Comparison of ENCODE assay signal across 1 cellular context in the genomic region with DNA sequence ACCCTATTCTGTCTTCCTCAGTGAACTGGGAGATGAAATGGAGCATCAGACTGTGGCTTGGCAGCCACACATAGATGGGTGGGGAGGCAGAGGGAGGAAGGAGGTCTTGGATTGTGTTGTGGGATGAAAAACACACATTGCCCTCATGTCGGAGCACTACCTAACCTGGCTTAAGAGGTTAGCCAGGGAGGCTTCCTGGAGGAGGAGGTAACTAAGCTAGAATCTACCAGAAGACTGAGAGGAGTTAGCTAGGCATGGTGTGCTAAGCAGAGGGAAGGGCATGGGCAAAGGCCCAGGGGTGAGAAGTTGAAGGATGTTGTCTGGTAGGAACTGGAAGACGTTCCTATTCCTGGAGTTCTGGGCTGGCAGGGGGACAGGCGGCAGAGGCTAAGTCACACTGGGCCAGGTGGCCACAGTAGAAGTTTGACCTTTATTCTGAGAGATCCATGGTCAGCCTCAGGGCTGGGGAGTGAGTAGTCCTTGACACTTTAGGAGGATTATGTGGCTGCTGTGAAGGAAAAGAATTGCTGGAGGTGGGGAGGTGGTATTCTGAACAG.
TF ChIP-seq lines count a peak whose summit lies in the region.

No MANE protein-coding gene starts in this region.

TF ChIP-seq in HepG2, 621 proteins besides CTCF, POLR2A, EP300 and RAD21:
- TF ChIP-seq, protein P1, sequence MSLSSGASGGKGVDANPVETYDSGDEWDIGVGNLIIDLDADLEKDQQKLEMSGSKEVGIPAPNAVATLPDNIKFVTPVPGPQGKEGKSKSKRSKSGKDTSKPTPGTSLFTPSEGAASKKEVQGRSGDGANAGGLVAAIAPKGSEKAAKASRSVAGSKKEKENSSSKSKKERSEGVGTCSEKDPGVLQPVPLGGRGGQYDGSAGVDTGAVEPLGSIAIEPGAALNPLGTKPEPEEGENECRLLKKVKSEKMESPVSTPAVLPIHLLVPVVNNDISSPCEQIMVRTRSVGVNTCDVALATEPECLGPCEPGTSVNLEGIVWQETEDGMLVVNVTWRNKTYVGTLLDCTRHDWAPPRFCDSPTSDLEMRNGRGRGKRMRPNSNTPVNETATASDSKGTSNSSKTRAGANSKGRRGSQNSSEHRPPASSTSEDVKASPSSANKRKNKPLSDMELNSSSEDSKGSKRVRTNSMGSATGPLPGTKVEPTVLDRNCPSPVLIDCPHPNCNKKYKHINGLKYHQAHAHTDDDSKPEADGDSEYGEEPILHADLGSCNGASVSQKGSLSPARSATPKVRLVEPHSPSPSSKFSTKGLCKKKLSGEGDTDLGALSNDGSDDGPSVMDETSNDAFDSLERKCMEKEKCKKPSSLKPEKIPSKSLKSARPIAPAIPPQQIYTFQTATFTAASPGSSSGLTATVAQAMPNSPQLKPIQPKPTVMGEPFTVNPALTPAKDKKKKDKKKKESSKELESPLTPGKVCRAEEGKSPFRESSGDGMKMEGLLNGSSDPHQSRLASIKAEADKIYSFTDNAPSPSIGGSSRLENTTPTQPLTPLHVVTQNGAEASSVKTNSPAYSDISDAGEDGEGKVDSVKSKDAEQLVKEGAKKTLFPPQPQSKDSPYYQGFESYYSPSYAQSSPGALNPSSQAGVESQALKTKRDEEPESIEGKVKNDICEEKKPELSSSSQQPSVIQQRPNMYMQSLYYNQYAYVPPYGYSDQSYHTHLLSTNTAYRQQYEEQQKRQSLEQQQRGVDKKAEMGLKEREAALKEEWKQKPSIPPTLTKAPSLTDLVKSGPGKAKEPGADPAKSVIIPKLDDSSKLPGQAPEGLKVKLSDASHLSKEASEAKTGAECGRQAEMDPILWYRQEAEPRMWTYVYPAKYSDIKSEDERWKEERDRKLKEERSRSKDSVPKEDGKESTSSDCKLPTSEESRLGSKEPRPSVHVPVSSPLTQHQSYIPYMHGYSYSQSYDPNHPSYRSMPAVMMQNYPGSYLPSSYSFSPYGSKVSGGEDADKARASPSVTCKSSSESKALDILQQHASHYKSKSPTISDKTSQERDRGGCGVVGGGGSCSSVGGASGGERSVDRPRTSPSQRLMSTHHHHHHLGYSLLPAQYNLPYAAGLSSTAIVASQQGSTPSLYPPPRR (CRISPR knock-in tag; IDR thresholded peaks at IDR 0.05; ENCODE audit: borderline replicate concordance), result no peak
- peak; percentile 79 for TF ChIP-seq ZFP36 (IDR thresholded peaks at IDR 0.05; ENCODE audit: borderline replicate concordance, low read depth, low read length, partially characterized antibody)
- TF ChIP-seq, protein P2, sequence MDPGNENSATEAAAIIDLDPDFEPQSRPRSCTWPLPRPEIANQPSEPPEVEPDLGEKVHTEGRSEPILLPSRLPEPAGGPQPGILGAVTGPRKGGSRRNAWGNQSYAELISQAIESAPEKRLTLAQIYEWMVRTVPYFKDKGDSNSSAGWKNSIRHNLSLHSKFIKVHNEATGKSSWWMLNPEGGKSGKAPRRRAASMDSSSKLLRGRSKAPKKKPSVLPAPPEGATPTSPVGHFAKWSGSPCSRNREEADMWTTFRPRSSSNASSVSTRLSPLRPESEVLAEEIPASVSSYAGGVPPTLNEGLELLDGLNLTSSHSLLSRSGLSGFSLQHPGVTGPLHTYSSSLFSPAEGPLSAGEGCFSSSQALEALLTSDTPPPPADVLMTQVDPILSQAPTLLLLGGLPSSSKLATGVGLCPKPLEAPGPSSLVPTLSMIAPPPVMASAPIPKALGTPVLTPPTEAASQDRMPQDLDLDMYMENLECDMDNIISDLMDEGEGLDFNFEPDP (CRISPR knock-in tag; conservative IDR thresholded peaks at IDR 0.05), result 0 out of 2 replicates have a peak, but pooled peaks have one; percentile 35
